ENCODE assay signal across 9 cellular contexts in genomic region chr1:207282049-207282448, GRCh38. TPM values are rescaled to one million over a fixed set of nuclear protein-coding genes. Genes with fewer than 3 reads are reported as not detected.
DNase-seq lines count a peak whose midpoint lies in the region; ATAC-seq and TF ChIP-seq lines count a peak whose summit lies in the region.
"Had no signal": no experiment of that assay in that cellular context is flagged by ENCODE, and none has a peak within 500 bp of the region (broad histone marks: within the 10 kb centered on the region; RNA-seq: fewer than 3 reads in every experiment).

No MANE protein-coding gene starts in this region.

- ATAC-seq in esophagus mucosa (peak; percentile 77), HG03097 (IDR thresholded peaks at IDR 0.05; ENCODE audit: low FRiP score, unreplicated experiment) (no peak)
- ATAC-seq: left ventricle myocardium superior had no signal

- no peaks in the 10 kb centered on the region for H3K27me3 ChIP-seq in SJSA1 (replicated peaks)

- no peaks in the 10 kb centered on the region for H3K9me3 ChIP-seq in SJSA1 (replicated peaks)

- no peak for TF ChIP-seq CTCF in retinal pigment epithelial cell (conservative IDR thresholded peaks at IDR 0.05; ENCODE audit: low read depth, low read length)

- peak overlapping the region; percentile 31 for H3K27ac ChIP-seq in SJSA1

- H3K4me3 ChIP-seq in SJSA1, result no peak overlapping the region
- no peak overlapping the region for H3K4me3 ChIP-seq in retinal pigment epithelial cell (ENCODE audit: low read length)

- no peaks in the 10 kb centered on the region for H3K36me3 ChIP-seq in SJSA1

- peak; percentile 50 for DNase-seq in EH (ENCODE audit: low read depth)
- peak in 1 of 2 experiments; percentile 52 for DNase-seq in SJSA1 (ENCODE audit: low read depth in 1 of 2, low spot score in 2 of 2)
- DNase-seq in retinal pigment epithelial cell (ENCODE audit: low read depth), result peak; percentile 34
- DNase-seq in T-helper 9 cell, result no peak
- no peak for DNase-seq in stimulated activated CD4-positive, alpha-beta T cell treated with anti-CD3 and anti-CD28 coated beads, Interleukin-4, amount 100 ng/mL, for 1 hour
- DNase-seq: activated T-cell treated with anti-CD3 and anti-CD28 coated beads for 4 hours, left ventricle myocardium superior had no signal

- H3K4me1 ChIP-seq in SJSA1 (replicated peaks), result peaks cover 21% of the 10 kb centered on the region

RNA-seq across cellular contexts. Expression of gene CD55, which starts 39.4 kb away (rescaled TPM):
- total RNA-seq in SJSA1 (2014; rRNA removed; shearing (Covaris generic)), result 48.7 and 59.5 TPM in 2 replicates
- 54.1 TPM for total RNA-seq in esophagus mucosa

Comparison
In these comparisons a context has a peak if more than half of its experiments do, and no peak if none do; other contexts are left out.
1. DNase-seq: peak in EH (single experiment) and retinal pigment epithelial cell (single experiment); none in T-helper 9 cell (single experiment) and stimulated activated CD4-positive, alpha-beta T cell treated with anti-CD3 and anti-CD28 coated beads, Interleukin-4, amount 100 ng/mL, for 1 hour (single experiment).